In the genomic region with DNA sequence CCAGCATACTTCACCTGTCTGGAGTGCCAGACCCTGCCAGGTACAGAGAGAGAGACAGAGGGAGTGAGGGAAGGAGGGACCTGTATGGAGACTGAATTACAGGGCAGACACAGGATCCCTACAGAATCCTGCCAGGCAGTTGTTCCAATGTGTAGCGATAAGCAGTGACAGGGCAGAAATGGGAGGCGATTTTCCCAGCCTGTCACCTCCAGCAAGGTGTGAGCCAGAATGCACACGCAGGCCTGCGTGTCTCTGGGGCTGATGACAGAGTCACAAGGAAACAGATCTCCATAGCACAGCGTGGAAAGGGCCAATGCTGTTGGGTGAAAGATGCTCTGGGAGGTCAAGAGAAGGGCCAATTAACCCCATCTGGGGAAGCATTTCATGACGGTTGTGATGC, we compare ENCODE assay signal across 17 cellular contexts.
DNase-seq lines count a peak whose midpoint lies in the region; ATAC-seq, FAIRE-seq and TF ChIP-seq lines count a peak whose summit lies in the region.
"Had no signal": no experiment of that assay in that cellular context is flagged by ENCODE, and none has a peak within 500 bp of the region (broad histone marks: within the 10 kb centered on the region; RNA-seq: fewer than 3 reads in every experiment).

No MANE protein-coding gene starts in this region.

- H3K36me3 ChIP-seq in KOPT-K1 (ENCODE audit: insufficient read depth, low read length) (no peaks in the 10 kb centered on the region), astrocyte (ENCODE audit: insufficient read depth, low read length) (no peaks in the 10 kb centered on the region), psoas muscle (ENCODE audit: insufficient read depth in 1 of 2, low read depth in 1 of 2) (no peaks in the 10 kb centered on the region)
- H3K36me3 ChIP-seq: Peyer's patch had no signal

- no peaks in the 10 kb centered on the region for H3K27me3 ChIP-seq in astrocyte (ENCODE audit: insufficient read depth, low read length)
- no peaks in the 10 kb centered on the region for H3K27me3 ChIP-seq in psoas muscle (ENCODE audit: insufficient read depth in 3 of 3, low read length in 2 of 3)
- H3K27me3 ChIP-seq: Peyer's patch had no signal

- no peak overlapping the region for H3K9ac ChIP-seq in astrocyte (ENCODE audit: low read length)

- 28 to 38% (median 36%) methylated on average over 6 of the region's 6 CpGs for WGBS in psoas muscle, 3 donors

- intact Hi-C loops in psoas muscle (cut with DNase I) (no loop called here), sciatic nerve (cut with DNase I) (no loop called here)

- peaks cover 14% of the 10 kb centered on the region for H3K4me1 ChIP-seq in astrocyte (ENCODE audit: insufficient read depth, low read length)
- peaks cover 21% of the 10 kb centered on the region for H3K4me1 ChIP-seq in psoas muscle

- DNase-seq in activated CD8-positive, alpha-beta memory T cell treated with anti-CD3 and anti-CD28 coated beads, Interleukin-2, amount 10 ng/mL, durations not matched to agents 7 days and 5 days = no peak
- DNase-seq in activated CD8-positive, alpha-beta memory T cell treated with anti-CD3 and anti-CD28 coated beads, Interleukin-2, amount 50 U/mL, for 4 hours = no peak
- DNase-seq in astrocyte (ENCODE audit: low read depth) (no peak), psoas muscle (no peak), sciatic nerve (ENCODE audit: low spot score) (no peak), GM20000 (ENCODE audit: low spot score) (no peak)
- no peak for DNase-seq in activated effector memory CD4-positive, alpha-beta T cell treated with Interleukin-2 at 50 U/mL for 16 hours
- DNase-seq: ACHN, kidney glomerular epithelial cell, midbrain, NCI-H1417, NCI-H2171 treated with DMSO at 0.1 percent for 48 hours, NCI-H748 treated with DMSO at 0.1 percent for 48 hours, Peyer's patch, retina had no signal

- peaks cover 75% of the 10 kb centered on the region for H3K4me1 Mint-ChIP-seq in activated CD8-positive, alpha-beta memory T cell treated with anti-CD3 and anti-CD28 coated beads, Interleukin-2, amount 10 ng/mL, durations not matched to agents 7 days and 5 days
- peaks cover 20% of the 10 kb centered on the region for H3K4me1 Mint-ChIP-seq in astrocyte (ENCODE audit: low read depth, unreplicated experiment)

- H3K79me2 ChIP-seq in astrocyte (ENCODE audit: insufficient read depth, low read length) = no peaks in the 10 kb centered on the region

- H3K27ac Mint-ChIP-seq in activated CD8-positive, alpha-beta memory T cell treated with anti-CD3 and anti-CD28 coated beads, Interleukin-2, amount 10 ng/mL, durations not matched to agents 7 days and 5 days = peak overlapping the region; percentile 89
- H3K27ac Mint-ChIP-seq in astrocyte (ENCODE audit: unreplicated experiment) = peak overlapping the region; percentile 68

- H3K9me3 Mint-ChIP-seq in activated CD8-positive, alpha-beta memory T cell treated with anti-CD3 and anti-CD28 coated beads, Interleukin-2, amount 10 ng/mL, durations not matched to agents 7 days and 5 days (ENCODE audit: low read depth) = no peaks in the 10 kb centered on the region
- no peaks in the 10 kb centered on the region for H3K9me3 Mint-ChIP-seq in astrocyte (ENCODE audit: unreplicated experiment)

- H3K4me3 ChIP-seq in astrocyte (ENCODE audit: insufficient read depth, low read depth, low read length) (no peak overlapping the region), psoas muscle (no peak overlapping the region)

- no peak overlapping the region for H2AFZ ChIP-seq in astrocyte (ENCODE audit: low read depth, low read length)

- peak overlapping the region; percentile 95 for H3K27ac ChIP-seq in KOPT-K1 (ENCODE audit: low read depth, low read length, poor library complexity, severe bottlenecking)
- no peak overlapping the region for H3K27ac ChIP-seq in astrocyte (ENCODE audit: low read depth, low read length)
- H3K27ac ChIP-seq in psoas muscle = peak overlapping the region; percentile 42
- H3K27ac ChIP-seq: VCaP had no signal

- H4K20me1 ChIP-seq in astrocyte (ENCODE audit: insufficient read depth, low read length) = peaks cover 5% of the 10 kb centered on the region

- H3K9me3 ChIP-seq in KOPT-K1 (ENCODE audit: insufficient read depth, low read length, poor library complexity, severe bottlenecking) = no peaks in the 10 kb centered on the region
- H3K9me3 ChIP-seq in astrocyte (ENCODE audit: insufficient read depth, low read depth, low read length) = no peaks in the 10 kb centered on the region
- no peaks in the 10 kb centered on the region for H3K9me3 ChIP-seq in psoas muscle
- H3K9me3 ChIP-seq: Peyer's patch had no signal

- CTCF ChIA-PET in activated CD8-positive, alpha-beta memory T cell treated with anti-CD3 and anti-CD28 coated beads, Interleukin-2, amount 10 ng/mL, durations not matched to agents 7 days and 5 days (lab: Charles Lee) = interaction anchor here (1.3 kb wide), 1 partner anchor 18 kb away, joined by 4 read pairs; no protein-coding TSS in a partner anchor

- ATAC-seq in activated CD8-positive, alpha-beta memory T cell treated with anti-CD3 and anti-CD28 coated beads, Interleukin-2, amount 10 ng/mL, durations not matched to agents 7 days and 5 days = no peak
- ATAC-seq in psoas muscle (peak in 3 of 4 donors; percentile 15 to 57 (median 51)), sciatic nerve (no peak)

- H3K27me3 Mint-ChIP-seq in activated CD8-positive, alpha-beta memory T cell treated with anti-CD3 and anti-CD28 coated beads, Interleukin-2, amount 10 ng/mL, durations not matched to agents 7 days and 5 days = no peaks in the 10 kb centered on the region
- H3K27me3 Mint-ChIP-seq in astrocyte (ENCODE audit: low read depth, unreplicated experiment) = peaks cover 3% of the 10 kb centered on the region

- peaks cover 3% of the 10 kb centered on the region for H3K36me3 Mint-ChIP-seq in activated CD8-positive, alpha-beta memory T cell treated with anti-CD3 and anti-CD28 coated beads, Interleukin-2, amount 10 ng/mL, durations not matched to agents 7 days and 5 days
- no peaks in the 10 kb centered on the region for H3K36me3 Mint-ChIP-seq in astrocyte (ENCODE audit: low read depth, unreplicated experiment)

- TF ChIP-seq CTCF in astrocyte (IDR thresholded peaks at IDR 0.05; ENCODE audit: insufficient read depth, low read depth, low read length) (no peak), psoas muscle (IDR thresholded peaks at IDR 0.05) (no peak), GM20000 (IDR thresholded peaks at IDR 0.05; ENCODE audit: extremely low read depth, missing control alignments) (no peak)

- peak overlapping the region; percentile 64 for H3K4me3 Mint-ChIP-seq in activated CD8-positive, alpha-beta memory T cell treated with anti-CD3 and anti-CD28 coated beads, Interleukin-2, amount 10 ng/mL, durations not matched to agents 7 days and 5 days
- no peak overlapping the region for H3K4me3 Mint-ChIP-seq in astrocyte (ENCODE audit: unreplicated experiment)

- H3K4me2 ChIP-seq in astrocyte (ENCODE audit: low read length) = no peak overlapping the region

- FAIRE-seq in astrocyte (lab: Jason Lieb, UNC) = no peak

Comparison
In these comparisons a context has a peak if more than half of its experiments do, and no peak if none do; other contexts are left out.
1. ATAC-seq: peak in psoas muscle (3 of 4); none in activated CD8-positive, alpha-beta memory T cell treated with anti-CD3 and anti-CD28 coated beads, Interleukin-2, amount 10 ng/mL, durations not matched to agents 7 days and 5 days (single experiment) and sciatic nerve (single experiment).